Comparison of ENCODE assay signal across 1 cellular context in the genomic region with DNA sequence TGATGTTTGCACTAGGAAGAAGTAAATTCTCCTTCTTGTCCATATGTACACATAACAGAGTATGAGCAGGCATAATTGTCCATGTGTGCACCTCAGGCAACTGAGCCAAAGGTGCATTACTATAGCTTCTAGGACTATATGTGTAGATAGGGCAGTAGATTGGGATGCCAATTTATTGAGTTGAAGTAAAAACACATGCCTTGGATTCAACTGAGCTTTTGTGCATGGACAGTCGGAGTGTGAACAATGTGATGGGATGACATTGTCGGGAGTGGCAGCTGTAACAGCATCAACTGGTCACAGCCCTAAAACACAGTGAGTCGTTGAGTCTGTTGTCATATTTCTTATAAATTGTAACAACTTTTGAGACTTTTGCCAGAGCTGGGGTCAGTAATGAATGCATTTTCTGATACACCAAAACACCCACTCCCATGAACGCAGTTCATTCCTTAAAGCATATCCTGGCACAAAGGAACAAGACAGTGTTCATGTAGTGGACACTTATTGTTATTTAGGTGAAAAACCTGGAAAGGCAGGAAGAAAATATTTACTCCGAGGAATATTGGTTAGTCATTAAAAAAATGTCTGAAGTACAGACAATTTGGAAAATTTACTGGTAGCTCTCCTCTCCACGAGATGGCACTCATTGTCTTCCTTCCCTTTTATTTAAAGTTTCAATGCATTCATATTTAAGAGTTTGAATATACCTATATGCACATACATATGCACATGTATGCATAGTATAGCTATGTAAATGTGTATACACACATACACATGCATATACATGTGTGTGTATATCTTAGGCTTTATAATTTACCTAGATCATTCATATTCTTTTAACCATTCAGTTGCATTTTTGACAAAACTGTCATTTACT.
TF ChIP-seq lines count a peak whose summit lies in the region.

No MANE protein-coding gene starts in this region.

TF ChIP-seq in K562, 482 proteins besides CTCF, POLR2A, EP300 and RAD21 (continued from another document and continues in another):
- TF ChIP-seq, protein P1, sequence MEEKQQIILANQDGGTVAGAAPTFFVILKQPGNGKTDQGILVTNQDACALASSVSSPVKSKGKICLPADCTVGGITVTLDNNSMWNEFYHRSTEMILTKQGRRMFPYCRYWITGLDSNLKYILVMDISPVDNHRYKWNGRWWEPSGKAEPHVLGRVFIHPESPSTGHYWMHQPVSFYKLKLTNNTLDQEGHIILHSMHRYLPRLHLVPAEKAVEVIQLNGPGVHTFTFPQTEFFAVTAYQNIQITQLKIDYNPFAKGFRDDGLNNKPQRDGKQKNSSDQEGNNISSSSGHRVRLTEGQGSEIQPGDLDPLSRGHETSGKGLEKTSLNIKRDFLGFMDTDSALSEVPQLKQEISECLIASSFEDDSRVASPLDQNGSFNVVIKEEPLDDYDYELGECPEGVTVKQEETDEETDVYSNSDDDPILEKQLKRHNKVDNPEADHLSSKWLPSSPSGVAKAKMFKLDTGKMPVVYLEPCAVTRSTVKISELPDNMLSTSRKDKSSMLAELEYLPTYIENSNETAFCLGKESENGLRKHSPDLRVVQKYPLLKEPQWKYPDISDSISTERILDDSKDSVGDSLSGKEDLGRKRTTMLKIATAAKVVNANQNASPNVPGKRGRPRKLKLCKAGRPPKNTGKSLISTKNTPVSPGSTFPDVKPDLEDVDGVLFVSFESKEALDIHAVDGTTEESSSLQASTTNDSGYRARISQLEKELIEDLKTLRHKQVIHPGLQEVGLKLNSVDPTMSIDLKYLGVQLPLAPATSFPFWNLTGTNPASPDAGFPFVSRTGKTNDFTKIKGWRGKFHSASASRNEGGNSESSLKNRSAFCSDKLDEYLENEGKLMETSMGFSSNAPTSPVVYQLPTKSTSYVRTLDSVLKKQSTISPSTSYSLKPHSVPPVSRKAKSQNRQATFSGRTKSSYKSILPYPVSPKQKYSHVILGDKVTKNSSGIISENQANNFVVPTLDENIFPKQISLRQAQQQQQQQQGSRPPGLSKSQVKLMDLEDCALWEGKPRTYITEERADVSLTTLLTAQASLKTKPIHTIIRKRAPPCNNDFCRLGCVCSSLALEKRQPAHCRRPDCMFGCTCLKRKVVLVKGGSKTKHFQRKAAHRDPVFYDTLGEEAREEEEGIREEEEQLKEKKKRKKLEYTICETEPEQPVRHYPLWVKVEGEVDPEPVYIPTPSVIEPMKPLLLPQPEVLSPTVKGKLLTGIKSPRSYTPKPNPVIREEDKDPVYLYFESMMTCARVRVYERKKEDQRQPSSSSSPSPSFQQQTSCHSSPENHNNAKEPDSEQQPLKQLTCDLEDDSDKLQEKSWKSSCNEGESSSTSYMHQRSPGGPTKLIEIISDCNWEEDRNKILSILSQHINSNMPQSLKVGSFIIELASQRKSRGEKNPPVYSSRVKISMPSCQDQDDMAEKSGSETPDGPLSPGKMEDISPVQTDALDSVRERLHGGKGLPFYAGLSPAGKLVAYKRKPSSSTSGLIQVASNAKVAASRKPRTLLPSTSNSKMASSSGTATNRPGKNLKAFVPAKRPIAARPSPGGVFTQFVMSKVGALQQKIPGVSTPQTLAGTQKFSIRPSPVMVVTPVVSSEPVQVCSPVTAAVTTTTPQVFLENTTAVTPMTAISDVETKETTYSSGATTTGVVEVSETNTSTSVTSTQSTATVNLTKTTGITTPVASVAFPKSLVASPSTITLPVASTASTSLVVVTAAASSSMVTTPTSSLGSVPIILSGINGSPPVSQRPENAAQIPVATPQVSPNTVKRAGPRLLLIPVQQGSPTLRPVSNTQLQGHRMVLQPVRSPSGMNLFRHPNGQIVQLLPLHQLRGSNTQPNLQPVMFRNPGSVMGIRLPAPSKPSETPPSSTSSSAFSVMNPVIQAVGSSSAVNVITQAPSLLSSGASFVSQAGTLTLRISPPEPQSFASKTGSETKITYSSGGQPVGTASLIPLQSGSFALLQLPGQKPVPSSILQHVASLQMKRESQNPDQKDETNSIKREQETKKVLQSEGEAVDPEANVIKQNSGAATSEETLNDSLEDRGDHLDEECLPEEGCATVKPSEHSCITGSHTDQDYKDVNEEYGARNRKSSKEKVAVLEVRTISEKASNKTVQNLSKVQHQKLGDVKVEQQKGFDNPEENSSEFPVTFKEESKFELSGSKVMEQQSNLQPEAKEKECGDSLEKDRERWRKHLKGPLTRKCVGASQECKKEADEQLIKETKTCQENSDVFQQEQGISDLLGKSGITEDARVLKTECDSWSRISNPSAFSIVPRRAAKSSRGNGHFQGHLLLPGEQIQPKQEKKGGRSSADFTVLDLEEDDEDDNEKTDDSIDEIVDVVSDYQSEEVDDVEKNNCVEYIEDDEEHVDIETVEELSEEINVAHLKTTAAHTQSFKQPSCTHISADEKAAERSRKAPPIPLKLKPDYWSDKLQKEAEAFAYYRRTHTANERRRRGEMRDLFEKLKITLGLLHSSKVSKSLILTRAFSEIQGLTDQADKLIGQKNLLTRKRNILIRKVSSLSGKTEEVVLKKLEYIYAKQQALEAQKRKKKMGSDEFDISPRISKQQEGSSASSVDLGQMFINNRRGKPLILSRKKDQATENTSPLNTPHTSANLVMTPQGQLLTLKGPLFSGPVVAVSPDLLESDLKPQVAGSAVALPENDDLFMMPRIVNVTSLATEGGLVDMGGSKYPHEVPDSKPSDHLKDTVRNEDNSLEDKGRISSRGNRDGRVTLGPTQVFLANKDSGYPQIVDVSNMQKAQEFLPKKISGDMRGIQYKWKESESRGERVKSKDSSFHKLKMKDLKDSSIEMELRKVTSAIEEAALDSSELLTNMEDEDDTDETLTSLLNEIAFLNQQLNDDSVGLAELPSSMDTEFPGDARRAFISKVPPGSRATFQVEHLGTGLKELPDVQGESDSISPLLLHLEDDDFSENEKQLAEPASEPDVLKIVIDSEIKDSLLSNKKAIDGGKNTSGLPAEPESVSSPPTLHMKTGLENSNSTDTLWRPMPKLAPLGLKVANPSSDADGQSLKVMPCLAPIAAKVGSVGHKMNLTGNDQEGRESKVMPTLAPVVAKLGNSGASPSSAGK (IDR thresholded peaks at IDR 0.05): no peak
- TF ChIP-seq RCOR1 (IDR thresholded peaks at IDR 0.05; ENCODE audit: borderline replicate concordance in 1 of 2, low read depth in 2 of 2, low read length in 2 of 2) (no peak), EHMT2 (IDR thresholded peaks at IDR 0.05) (no peak), CC2D1A (IDR thresholded peaks at IDR 0.05) (peak; percentile 75), MAFG (tag; conservative IDR thresholded peaks at IDR 0.05) (no peak), CSDE1 (IDR thresholded peaks at IDR 0.05) (peak in 1 of 2 experiments; percentile 39; a peak in 1 of 4 replicates), ZNF76 (CRISPR knock-in tag; IDR thresholded peaks at IDR 0.05; ENCODE audit: borderline replicate concordance) (no peak), NFIX (CRISPR knock-in tag; IDR thresholded peaks at IDR 0.05; ENCODE audit: low read depth) (no peak), CHD2 (IDR thresholded peaks at IDR 0.05; ENCODE audit: low read depth, low read length) (no peak), KAT2B (IDR thresholded peaks at IDR 0.05; ENCODE audit: low read depth, low read length) (no peak), RBM14 (IDR thresholded peaks at IDR 0.05; ENCODE audit: borderline replicate concordance, insufficient read depth, low read depth, low read length) (no peak), MCM5 (IDR thresholded peaks at IDR 0.05; ENCODE audit: low read depth) (no peak), CREBBP (IDR thresholded peaks at IDR 0.05; ENCODE audit: low read depth, low read length) (no peak), ARID2 (IDR thresholded peaks at IDR 0.05) (peak; percentile 97), STAT5A (IDR thresholded peaks at IDR 0.05; ENCODE audit: borderline replicate concordance, low read length) (no peak), ZNF23 (CRISPR knock-in tag; IDR thresholded peaks at IDR 0.05) (no peak), BCL6 (CRISPR knock-in tag; IDR thresholded peaks at IDR 0.05) (no peak), ZNF695 (CRISPR knock-in tag; IDR thresholded peaks at IDR 0.05) (no peak), HNRNPK (IDR thresholded peaks at IDR 0.05; ENCODE audit: low read depth, low read length, poor library complexity, severe bottlenecking) (no peak), RAD51 (IDR thresholded peaks at IDR 0.05; ENCODE audit: borderline replicate concordance, low read depth) (no peak), TBP (optimal IDR thresholded peaks at IDR 0.05; ENCODE audit: low read depth, low read length) (no peak), NFE2L1 (tag; IDR thresholded peaks at IDR 0.05; ENCODE audit: borderline replicate concordance, low read depth) (no peak), ZNF717 (CRISPR knock-in tag; IDR thresholded peaks at IDR 0.05) (no peak), SRSF3 (IDR thresholded peaks at IDR 0.05; ENCODE audit: insufficient read depth, low read length) (no peak)
- TF ChIP-seq, protein P2, sequence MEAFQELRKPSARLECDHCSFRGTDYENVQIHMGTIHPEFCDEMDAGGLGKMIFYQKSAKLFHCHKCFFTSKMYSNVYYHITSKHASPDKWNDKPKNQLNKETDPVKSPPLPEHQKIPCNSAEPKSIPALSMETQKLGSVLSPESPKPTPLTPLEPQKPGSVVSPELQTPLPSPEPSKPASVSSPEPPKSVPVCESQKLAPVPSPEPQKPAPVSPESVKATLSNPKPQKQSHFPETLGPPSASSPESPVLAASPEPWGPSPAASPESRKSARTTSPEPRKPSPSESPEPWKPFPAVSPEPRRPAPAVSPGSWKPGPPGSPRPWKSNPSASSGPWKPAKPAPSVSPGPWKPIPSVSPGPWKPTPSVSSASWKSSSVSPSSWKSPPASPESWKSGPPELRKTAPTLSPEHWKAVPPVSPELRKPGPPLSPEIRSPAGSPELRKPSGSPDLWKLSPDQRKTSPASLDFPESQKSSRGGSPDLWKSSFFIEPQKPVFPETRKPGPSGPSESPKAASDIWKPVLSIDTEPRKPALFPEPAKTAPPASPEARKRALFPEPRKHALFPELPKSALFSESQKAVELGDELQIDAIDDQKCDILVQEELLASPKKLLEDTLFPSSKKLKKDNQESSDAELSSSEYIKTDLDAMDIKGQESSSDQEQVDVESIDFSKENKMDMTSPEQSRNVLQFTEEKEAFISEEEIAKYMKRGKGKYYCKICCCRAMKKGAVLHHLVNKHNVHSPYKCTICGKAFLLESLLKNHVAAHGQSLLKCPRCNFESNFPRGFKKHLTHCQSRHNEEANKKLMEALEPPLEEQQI (IDR thresholded peaks at IDR 0.05): peak; percentile 70; the same call in 1 of the 2 replicates
- TF ChIP-seq, protein P3, sequence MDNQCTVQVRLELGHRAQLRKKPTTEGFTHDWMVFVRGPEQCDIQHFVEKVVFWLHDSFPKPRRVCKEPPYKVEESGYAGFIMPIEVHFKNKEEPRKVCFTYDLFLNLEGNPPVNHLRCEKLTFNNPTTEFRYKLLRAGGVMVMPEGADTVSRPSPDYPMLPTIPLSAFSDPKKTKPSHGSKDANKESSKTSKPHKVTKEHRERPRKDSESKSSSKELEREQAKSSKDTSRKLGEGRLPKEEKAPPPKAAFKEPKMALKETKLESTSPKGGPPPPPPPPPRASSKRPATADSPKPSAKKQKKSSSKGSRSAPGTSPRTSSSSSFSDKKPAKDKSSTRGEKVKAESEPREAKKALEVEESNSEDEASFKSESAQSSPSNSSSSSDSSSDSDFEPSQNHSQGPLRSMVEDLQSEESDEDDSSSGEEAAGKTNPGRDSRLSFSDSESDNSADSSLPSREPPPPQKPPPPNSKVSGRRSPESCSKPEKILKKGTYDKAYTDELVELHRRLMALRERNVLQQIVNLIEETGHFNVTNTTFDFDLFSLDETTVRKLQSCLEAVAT (IDR thresholded peaks at IDR 0.05): no peak
- TF ChIP-seq, protein P4, sequence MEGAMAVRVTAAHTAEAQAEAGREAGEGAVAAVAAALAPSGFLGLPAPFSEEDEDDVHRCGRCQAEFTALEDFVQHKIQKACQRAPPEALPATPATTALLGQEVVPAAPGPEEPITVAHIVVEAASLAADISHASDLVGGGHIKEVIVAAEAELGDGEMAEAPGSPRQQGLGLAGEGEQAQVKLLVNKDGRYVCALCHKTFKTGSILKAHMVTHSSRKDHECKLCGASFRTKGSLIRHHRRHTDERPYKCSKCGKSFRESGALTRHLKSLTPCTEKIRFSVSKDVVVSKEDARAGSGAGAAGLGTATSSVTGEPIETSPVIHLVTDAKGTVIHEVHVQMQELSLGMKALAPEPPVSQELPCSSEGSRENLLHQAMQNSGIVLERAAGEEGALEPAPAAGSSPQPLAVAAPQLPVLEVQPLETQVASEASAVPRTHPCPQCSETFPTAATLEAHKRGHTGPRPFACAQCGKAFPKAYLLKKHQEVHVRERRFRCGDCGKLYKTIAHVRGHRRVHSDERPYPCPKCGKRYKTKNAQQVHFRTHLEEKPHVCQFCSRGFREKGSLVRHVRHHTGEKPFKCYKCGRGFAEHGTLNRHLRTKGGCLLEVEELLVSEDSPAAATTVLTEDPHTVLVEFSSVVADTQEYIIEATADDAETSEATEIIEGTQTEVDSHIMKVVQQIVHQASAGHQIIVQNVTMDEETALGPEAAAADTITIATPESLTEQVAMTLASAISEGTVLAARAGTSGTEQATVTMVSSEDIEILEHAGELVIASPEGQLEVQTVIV (CRISPR knock-in tag; IDR thresholded peaks at IDR 0.05; ENCODE audit: borderline replicate concordance): no peak
- TF ChIP-seq, protein P5, sequence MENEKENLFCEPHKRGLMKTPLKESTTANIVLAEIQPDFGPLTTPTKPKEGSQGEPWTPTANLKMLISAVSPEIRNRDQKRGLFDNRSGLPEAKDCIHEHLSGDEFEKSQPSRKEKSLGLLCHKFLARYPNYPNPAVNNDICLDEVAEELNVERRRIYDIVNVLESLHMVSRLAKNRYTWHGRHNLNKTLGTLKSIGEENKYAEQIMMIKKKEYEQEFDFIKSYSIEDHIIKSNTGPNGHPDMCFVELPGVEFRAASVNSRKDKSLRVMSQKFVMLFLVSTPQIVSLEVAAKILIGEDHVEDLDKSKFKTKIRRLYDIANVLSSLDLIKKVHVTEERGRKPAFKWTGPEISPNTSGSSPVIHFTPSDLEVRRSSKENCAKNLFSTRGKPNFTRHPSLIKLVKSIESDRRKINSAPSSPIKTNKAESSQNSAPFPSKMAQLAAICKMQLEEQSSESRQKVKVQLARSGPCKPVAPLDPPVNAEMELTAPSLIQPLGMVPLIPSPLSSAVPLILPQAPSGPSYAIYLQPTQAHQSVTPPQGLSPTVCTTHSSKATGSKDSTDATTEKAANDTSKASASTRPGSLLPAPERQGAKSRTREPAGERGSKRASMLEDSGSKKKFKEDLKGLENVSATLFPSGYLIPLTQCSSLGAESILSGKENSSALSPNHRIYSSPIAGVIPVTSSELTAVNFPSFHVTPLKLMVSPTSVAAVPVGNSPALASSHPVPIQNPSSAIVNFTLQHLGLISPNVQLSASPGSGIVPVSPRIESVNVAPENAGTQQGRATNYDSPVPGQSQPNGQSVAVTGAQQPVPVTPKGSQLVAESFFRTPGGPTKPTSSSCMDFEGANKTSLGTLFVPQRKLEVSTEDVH (IDR thresholded peaks at IDR 0.05; ENCODE audit: low read depth, partially characterized antibody): no peak
- TF ChIP-seq, protein P6, sequence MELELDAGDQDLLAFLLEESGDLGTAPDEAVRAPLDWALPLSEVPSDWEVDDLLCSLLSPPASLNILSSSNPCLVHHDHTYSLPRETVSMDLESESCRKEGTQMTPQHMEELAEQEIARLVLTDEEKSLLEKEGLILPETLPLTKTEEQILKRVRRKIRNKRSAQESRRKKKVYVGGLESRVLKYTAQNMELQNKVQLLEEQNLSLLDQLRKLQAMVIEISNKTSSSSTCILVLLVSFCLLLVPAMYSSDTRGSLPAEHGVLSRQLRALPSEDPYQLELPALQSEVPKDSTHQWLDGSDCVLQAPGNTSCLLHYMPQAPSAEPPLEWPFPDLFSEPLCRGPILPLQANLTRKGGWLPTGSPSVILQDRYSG (tag; conservative IDR thresholded peaks at IDR 0.05; ENCODE audit: low read depth): 0 out of 2 replicates have a peak, but pooled peaks have one; percentile 56
